ENCODE assay signal across 1 cellular context in the genomic region with DNA sequence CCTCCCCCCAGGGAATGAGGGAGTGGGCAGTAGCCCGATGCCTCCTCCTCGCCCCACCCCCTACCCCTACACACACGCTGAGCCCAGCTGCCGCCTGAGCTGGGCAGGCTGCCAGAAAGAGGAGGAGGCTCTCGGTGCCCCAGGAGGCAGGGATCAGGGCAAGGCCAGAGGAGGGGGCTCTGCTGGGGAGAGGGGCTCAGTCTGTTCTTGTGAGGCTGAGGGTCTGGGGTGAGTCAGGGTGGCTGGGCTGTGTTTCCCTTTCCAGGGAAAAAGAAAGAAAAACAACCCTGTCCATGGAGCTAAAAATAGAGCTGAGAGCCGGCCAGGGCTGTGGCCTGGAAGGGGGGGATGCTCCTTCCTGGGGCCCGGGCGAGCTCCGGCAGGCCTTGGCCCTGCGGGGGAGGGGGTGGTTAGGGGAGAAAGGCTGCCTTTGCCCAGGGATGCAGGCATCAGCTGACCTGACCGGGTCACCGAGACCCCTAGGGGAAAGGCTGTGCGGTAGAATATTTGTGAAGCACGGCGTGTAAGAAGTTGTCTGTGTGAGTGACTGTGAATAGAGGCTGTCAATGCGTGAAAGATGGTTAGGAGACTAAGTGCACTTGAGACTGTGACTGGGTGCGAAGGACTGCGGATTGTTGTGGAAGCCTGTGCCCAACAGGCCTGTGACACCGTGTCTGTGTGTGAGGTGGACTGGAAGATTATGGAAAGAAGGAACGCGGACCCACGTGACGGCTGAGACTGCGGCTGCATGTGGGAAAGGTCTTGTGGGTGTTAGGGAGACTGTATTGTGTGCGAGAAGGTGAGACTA.
A peak's percentile ranks its signal among the peaks of the same experiment; 100 is the strongest.
TF ChIP-seq lines count a peak whose summit lies in the region.

No MANE protein-coding gene starts in this region.

TF ChIP-seq in HepG2, 621 proteins besides CTCF, POLR2A, EP300 and RAD21 (continued from another document and continues in another):
- TF ChIP-seq HMGXB4 (CRISPR knock-in tag; IDR thresholded peaks at IDR 0.05; ENCODE audit: borderline replicate concordance in 1 of 2, low read depth in 1 of 2): no peak
- TF ChIP-seq ZNF75D (CRISPR knock-in tag; IDR thresholded peaks at IDR 0.05; ENCODE audit: borderline replicate concordance): no peak
- peak; percentile 38; the same call in 1 of the 2 replicates for TF ChIP-seq RARA (CRISPR knock-in tag; IDR thresholded peaks at IDR 0.05)
- peak; percentile 30; the same call in 1 of the 2 replicates for TF ChIP-seq THAP7 (CRISPR knock-in tag; IDR thresholded peaks at IDR 0.05)
- 0 out of 2 replicates have a peak, but pooled peaks have one; percentile 46 for TF ChIP-seq PCBP1 (IDR thresholded peaks at IDR 0.05; ENCODE audit: borderline replicate concordance, low read depth, low read length)
- TF ChIP-seq JUND (CRISPR knock-in tag; IDR thresholded peaks at IDR 0.05): 0 out of 2 replicates have a peak, but pooled peaks have one; percentile 32
- TF ChIP-seq IRF2 (CRISPR knock-in tag; IDR thresholded peaks at IDR 0.05): 0 out of 2 replicates have a peak, but pooled peaks have one; percentile 11
- TF ChIP-seq ZC3H4 (CRISPR knock-in tag; IDR thresholded peaks at IDR 0.05; ENCODE audit: borderline replicate concordance): 0 out of 2 replicates have a peak, but pooled peaks have one; percentile 62
- TF ChIP-seq, protein P1, sequence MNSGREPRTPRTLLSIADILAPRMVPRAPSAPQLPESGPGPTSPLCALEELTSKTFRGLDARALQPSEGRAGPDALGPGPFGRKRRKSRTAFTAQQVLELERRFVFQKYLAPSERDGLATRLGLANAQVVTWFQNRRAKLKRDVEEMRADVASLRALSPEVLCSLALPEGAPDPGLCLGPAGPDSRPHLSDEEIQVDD (CRISPR knock-in tag; IDR thresholded peaks at IDR 0.05; ENCODE audit: borderline replicate concordance): no peak
- no peak for TF ChIP-seq RFX1 (IDR thresholded peaks at IDR 0.05)
- TF ChIP-seq SAP130 (CRISPR knock-in tag; IDR thresholded peaks at IDR 0.05; ENCODE audit: low read depth): peak; percentile 3; the same call in 1 of the 2 replicates
- TF ChIP-seq CC2D1A (CRISPR knock-in tag; IDR thresholded peaks at IDR 0.05): peak; percentile 25; the same call in 1 of the 2 replicates
- peak; percentile 55; the same call in 1 of the 2 replicates for TF ChIP-seq MIER3 (CRISPR knock-in tag; IDR thresholded peaks at IDR 0.05; ENCODE audit: borderline replicate concordance)
- TF ChIP-seq MIER2 (CRISPR knock-in tag; IDR thresholded peaks at IDR 0.05): 0 out of 2 replicates have a peak, but pooled peaks have one; percentile 9
- 0 out of 2 replicates have a peak, but pooled peaks have one; percentile 69 for TF ChIP-seq ZNF20 (CRISPR knock-in tag; IDR thresholded peaks at IDR 0.05)
- no peak for TF ChIP-seq ZNF432 (CRISPR knock-in tag; IDR thresholded peaks at IDR 0.05; ENCODE audit: borderline replicate concordance)
- TF ChIP-seq, protein P2, sequence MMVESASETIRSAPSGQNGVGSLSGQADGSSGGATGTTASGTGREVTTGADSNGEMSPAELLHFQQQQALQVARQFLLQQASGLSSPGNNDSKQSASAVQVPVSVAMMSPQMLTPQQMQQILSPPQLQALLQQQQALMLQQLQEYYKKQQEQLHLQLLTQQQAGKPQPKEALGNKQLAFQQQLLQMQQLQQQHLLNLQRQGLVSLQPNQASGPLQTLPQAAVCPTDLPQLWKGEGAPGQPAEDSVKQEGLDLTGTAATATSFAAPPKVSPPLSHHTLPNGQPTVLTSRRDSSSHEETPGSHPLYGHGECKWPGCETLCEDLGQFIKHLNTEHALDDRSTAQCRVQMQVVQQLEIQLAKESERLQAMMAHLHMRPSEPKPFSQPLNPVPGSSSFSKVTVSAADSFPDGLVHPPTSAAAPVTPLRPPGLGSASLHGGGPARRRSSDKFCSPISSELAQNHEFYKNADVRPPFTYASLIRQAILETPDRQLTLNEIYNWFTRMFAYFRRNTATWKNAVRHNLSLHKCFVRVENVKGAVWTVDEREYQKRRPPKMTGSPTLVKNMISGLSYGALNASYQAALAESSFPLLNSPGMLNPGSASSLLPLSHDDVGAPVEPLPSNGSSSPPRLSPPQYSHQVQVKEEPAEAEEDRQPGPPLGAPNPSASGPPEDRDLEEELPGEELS (CRISPR knock-in tag; IDR thresholded peaks at IDR 0.05): peak; percentile 5; the same call in 1 of the 2 replicates
- peak; percentile 27 for TF ChIP-seq TEAD3 (CRISPR knock-in tag; optimal IDR thresholded peaks at IDR 0.05; ENCODE audit: borderline replicate concordance)
- 0 out of 2 replicates have a peak, but pooled peaks have one; percentile 16 for TF ChIP-seq LCORL (IDR thresholded peaks at IDR 0.05)
- TF ChIP-seq LCORL (CRISPR knock-in tag; IDR thresholded peaks at IDR 0.05): peak; percentile 31; the same call in 1 of the 2 replicates
- TF ChIP-seq SNAI1 (CRISPR knock-in tag; IDR thresholded peaks at IDR 0.05; ENCODE audit: borderline replicate concordance): peak; percentile 77; the same call in 1 of the 2 replicates
- no peak for TF ChIP-seq CAMTA2 (CRISPR knock-in tag; IDR thresholded peaks at IDR 0.05; ENCODE audit: borderline replicate concordance)
- no peak for TF ChIP-seq DMTF1 (CRISPR knock-in tag; IDR thresholded peaks at IDR 0.05)
- no peak for TF ChIP-seq ZFP36L2 (CRISPR knock-in tag; IDR thresholded peaks at IDR 0.05)
- TF ChIP-seq MLX (CRISPR knock-in tag; IDR thresholded peaks at IDR 0.05): no peak
- peak; percentile 34 for TF ChIP-seq ZFX (CRISPR knock-in tag; IDR thresholded peaks at IDR 0.05; ENCODE audit: low read depth)
- peak; percentile 12 for TF ChIP-seq RBM22 (optimal IDR thresholded peaks at IDR 0.05; ENCODE audit: low read length)
- TF ChIP-seq KLF16 (CRISPR knock-in tag; IDR thresholded peaks at IDR 0.05): 0 out of 4 replicates have a peak, but pooled peaks of 1 of the 2 experiments have one; percentile 4
- 0 out of 2 replicates have a peak, but pooled peaks have one; percentile 9 for TF ChIP-seq ZNF296 (CRISPR knock-in tag; conservative IDR thresholded peaks at IDR 0.05)
- TF ChIP-seq CENPT (CRISPR knock-in tag; IDR thresholded peaks at IDR 0.05; ENCODE audit: low read depth): no peak
- 0 out of 2 replicates have a peak, but pooled peaks have one; percentile 53 for TF ChIP-seq BRCA1 (CRISPR knock-in tag; IDR thresholded peaks at IDR 0.05)
- TF ChIP-seq, protein P3, sequence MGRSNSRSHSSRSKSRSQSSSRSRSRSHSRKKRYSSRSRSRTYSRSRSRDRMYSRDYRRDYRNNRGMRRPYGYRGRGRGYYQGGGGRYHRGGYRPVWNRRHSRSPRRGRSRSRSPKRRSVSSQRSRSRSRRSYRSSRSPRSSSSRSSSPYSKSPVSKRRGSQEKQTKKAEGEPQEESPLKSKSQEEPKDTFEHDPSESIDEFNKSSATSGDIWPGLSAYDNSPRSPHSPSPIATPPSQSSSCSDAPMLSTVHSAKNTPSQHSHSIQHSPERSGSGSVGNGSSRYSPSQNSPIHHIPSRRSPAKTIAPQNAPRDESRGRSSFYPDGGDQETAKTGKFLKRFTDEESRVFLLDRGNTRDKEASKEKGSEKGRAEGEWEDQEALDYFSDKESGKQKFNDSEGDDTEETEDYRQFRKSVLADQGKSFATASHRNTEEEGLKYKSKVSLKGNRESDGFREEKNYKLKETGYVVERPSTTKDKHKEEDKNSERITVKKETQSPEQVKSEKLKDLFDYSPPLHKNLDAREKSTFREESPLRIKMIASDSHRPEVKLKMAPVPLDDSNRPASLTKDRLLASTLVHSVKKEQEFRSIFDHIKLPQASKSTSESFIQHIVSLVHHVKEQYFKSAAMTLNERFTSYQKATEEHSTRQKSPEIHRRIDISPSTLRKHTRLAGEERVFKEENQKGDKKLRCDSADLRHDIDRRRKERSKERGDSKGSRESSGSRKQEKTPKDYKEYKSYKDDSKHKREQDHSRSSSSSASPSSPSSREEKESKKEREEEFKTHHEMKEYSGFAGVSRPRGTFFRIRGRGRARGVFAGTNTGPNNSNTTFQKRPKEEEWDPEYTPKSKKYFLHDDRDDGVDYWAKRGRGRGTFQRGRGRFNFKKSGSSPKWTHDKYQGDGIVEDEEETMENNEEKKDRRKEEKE (IDR thresholded peaks at IDR 0.05): no peak
- TF ChIP-seq NPAS2 (CRISPR knock-in tag; IDR thresholded peaks at IDR 0.05; ENCODE audit: borderline replicate concordance): no peak
- TF ChIP-seq, protein P4, sequence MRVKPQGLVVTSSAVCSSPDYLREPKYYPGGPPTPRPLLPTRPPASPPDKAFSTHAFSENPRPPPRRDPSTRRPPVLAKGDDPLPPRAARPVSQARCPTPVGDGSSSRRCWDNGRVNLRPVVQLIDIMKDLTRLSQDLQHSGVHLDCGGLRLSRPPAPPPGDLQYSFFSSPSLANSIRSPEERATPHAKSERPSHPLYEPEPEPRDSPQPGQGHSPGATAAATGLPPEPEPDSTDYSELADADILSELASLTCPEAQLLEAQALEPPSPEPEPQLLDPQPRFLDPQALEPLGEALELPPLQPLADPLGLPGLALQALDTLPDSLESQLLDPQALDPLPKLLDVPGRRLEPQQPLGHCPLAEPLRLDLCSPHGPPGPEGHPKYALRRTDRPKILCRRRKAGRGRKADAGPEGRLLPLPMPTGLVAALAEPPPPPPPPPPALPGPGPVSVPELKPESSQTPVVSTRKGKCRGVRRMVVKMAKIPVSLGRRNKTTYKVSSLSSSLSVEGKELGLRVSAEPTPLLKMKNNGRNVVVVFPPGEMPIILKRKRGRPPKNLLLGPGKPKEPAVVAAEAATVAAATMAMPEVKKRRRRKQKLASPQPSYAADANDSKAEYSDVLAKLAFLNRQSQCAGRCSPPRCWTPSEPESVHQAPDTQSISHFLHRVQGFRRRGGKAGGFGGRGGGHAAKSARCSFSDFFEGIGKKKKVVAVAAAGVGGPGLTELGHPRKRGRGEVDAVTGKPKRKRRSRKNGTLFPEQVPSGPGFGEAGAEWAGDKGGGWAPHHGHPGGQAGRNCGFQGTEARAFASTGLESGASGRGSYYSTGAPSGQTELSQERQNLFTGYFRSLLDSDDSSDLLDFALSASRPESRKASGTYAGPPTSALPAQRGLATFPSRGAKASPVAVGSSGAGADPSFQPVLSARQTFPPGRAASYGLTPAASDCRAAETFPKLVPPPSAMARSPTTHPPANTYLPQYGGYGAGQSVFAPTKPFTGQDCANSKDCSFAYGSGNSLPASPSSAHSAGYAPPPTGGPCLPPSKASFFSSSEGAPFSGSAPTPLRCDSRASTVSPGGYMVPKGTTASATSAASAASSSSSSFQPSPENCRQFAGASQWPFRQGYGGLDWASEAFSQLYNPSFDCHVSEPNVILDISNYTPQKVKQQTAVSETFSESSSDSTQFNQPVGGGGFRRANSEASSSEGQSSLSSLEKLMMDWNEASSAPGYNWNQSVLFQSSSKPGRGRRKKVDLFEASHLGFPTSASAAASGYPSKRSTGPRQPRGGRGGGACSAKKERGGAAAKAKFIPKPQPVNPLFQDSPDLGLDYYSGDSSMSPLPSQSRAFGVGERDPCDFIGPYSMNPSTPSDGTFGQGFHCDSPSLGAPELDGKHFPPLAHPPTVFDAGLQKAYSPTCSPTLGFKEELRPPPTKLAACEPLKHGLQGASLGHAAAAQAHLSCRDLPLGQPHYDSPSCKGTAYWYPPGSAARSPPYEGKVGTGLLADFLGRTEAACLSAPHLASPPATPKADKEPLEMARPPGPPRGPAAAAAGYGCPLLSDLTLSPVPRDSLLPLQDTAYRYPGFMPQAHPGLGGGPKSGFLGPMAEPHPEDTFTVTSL (CRISPR knock-in tag; IDR thresholded peaks at IDR 0.05; ENCODE audit: borderline replicate concordance): 0 out of 2 replicates have a peak, but pooled peaks have one; percentile 8
- TF ChIP-seq ZFYVE20 (CRISPR knock-in tag; IDR thresholded peaks at IDR 0.05; ENCODE audit: borderline replicate concordance, low read depth): 0 out of 2 replicates have a peak, but pooled peaks have one; percentile 32
- no peak for TF ChIP-seq FIP1L1 (IDR thresholded peaks at IDR 0.05; ENCODE audit: borderline replicate concordance, insufficient read depth, low read depth, low read length)
- TF ChIP-seq, protein P5, sequence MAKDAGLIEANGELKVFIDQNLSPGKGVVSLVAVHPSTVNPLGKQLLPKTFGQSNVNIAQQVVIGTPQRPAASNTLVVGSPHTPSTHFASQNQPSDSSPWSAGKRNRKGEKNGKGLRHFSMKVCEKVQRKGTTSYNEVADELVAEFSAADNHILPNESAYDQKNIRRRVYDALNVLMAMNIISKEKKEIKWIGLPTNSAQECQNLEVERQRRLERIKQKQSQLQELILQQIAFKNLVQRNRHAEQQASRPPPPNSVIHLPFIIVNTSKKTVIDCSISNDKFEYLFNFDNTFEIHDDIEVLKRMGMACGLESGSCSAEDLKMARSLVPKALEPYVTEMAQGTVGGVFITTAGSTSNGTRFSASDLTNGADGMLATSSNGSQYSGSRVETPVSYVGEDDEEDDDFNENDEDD (CRISPR knock-in tag; IDR thresholded peaks at IDR 0.05; ENCODE audit: borderline replicate concordance): no peak
